18 cellular contexts compared by ENCODE assay signal in the genomic region with DNA sequence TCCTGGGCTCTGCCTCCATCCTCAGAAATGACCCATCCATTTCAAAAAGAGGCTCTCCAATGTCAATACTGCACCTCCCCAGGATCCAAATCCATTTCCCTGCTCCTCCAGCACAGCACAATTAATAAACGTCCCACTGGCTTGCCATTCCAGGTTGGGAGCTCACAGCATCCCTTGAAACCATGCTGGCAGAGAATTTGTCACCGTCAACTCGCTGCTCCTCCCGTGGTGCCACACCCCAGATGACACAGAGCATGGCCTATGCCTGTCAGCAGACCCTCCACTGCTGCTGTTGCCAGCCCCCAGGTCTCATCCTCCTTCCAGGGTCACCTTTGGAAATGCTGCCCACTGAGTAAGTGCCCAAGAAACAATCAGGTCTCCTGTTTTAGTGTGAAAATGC. TPM values are rescaled to one million over a fixed set of nuclear protein-coding genes. Genes with fewer than 3 reads are reported as not detected.
A peak's percentile ranks its signal among the peaks of the same experiment; 100 is the strongest.
DNase-seq lines count a peak whose midpoint lies in the region; ATAC-seq and TF ChIP-seq lines count a peak whose summit lies in the region.
"Had no signal": no experiment of that assay in that cellular context is flagged by ENCODE, and none has a peak within 500 bp of the region (broad histone marks: within the 10 kb centered on the region; RNA-seq: fewer than 3 reads in every experiment).

No MANE protein-coding gene starts in this region.

- no peaks in the 10 kb centered on the region for H3K9me3 Mint-ChIP-seq in activated CD8-positive, alpha-beta memory T cell treated with anti-CD3 and anti-CD28 coated beads, Interleukin-2, amount 10 ng/mL, durations not matched to agents 7 days and 5 days (ENCODE audit: low read depth)
- H3K9me3 Mint-ChIP-seq in stimulated activated memory B cell treated with anti-CD40 and anti-IgM and Interleukin-4, amounts not matched to agents 10 μg/mL and 1 μg/mL and 100 μg/mL, for 72 hours: no peaks in the 10 kb centered on the region
- H3K9me3 Mint-ChIP-seq in activated T-cell treated with anti-CD3 and anti-CD28 coated beads, Interleukin-2, amount 50 U/mL, for 4 hours: no peaks in the 10 kb centered on the region

- 44 to 49% methylated on average over 4 of the region's 4 CpGs for WGBS in tibial nerve, 2 donors

- CTCF ChIA-PET in activated CD8-positive, alpha-beta memory T cell treated with anti-CD3 and anti-CD28 coated beads, Interleukin-2, amount 10 ng/mL, durations not matched to agents 7 days and 5 days (lab: Charles Lee): interaction anchor here (1.2 kb wide), 1 partner anchor 529 kb away, joined by 3 read pairs; no protein-coding TSS in a partner anchor

- no peak overlapping the region for H3K4me2 ChIP-seq in neural cell (ENCODE audit: low read length)
- H3K4me2 ChIP-seq: BLaER1, GM23338 had no signal

- no peaks in the 10 kb centered on the region for H3K79me2 ChIP-seq in neural cell (replicated peaks; ENCODE audit: insufficient read depth, low read length)

- no peaks in the 10 kb centered on the region for H3F3A ChIP-seq in neural cell (ENCODE audit: insufficient read depth, low read length, poor library complexity, severe bottlenecking)

- H3K36me3 Mint-ChIP-seq in activated CD8-positive, alpha-beta memory T cell treated with anti-CD3 and anti-CD28 coated beads, Interleukin-2, amount 10 ng/mL, durations not matched to agents 7 days and 5 days: no peaks in the 10 kb centered on the region
- no peaks in the 10 kb centered on the region for H3K36me3 Mint-ChIP-seq in stimulated activated memory B cell treated with anti-CD40 and anti-IgM and Interleukin-4, amounts not matched to agents 10 μg/mL and 1 μg/mL and 100 μg/mL, for 72 hours
- H3K36me3 Mint-ChIP-seq in activated T-cell treated with anti-CD3 and anti-CD28 coated beads, Interleukin-2, amount 50 U/mL, for 4 hours (ENCODE audit: insufficient read depth): no peaks in the 10 kb centered on the region
- H3K36me3 Mint-ChIP-seq: CD8-positive, alpha-beta memory T cell had no signal

- no peak for ATAC-seq in activated CD8-positive, alpha-beta memory T cell treated with anti-CD3 and anti-CD28 coated beads, Interleukin-2, amount 10 ng/mL, durations not matched to agents 7 days and 5 days
- peak; percentile 12 for ATAC-seq in stimulated activated memory B cell treated with anti-CD40 and anti-IgM and Interleukin-4, amounts not matched to agents 10 μg/mL and 1 μg/mL and 100 μg/mL, for 72 hours
- no peak for ATAC-seq in activated T-cell treated with anti-CD3 and anti-CD28 coated beads, Interleukin-2, amount 50 U/mL, for 4 hours
- ATAC-seq: GM23338 had no signal

- H3K27ac ChIP-seq in coronary artery: no peak overlapping the region
- H3K27ac ChIP-seq in neural cell (ENCODE audit: low read length): peak overlapping the region; percentile 86
- no peak overlapping the region for H3K27ac ChIP-seq in tibial nerve
- H3K27ac ChIP-seq: 22Rv1, BLaER1, HL-60 had no signal

- H3K27me3 ChIP-seq in neural cell (ENCODE audit: insufficient read depth, low read depth, low read length) (no peaks in the 10 kb centered on the region), tibial nerve (peaks cover 0 to 7% of the 10 kb centered on the region in 2 donors)
- H3K27me3 ChIP-seq: BLaER1 had no signal

- H3K4me3 ChIP-seq in coronary artery: no peak overlapping the region
- no peak overlapping the region for H3K4me3 ChIP-seq in neural cell (ENCODE audit: low read length)
- no peak overlapping the region for H3K4me3 ChIP-seq in tibial nerve
- H3K4me3 ChIP-seq: BLaER1, GM23338 had no signal

- no peak for TF ChIP-seq POLR2A in tibial nerve (IDR thresholded peaks at IDR 0.05)

- H3K9me2 ChIP-seq in neural cell (ENCODE audit: insufficient read depth, low read length): no peaks in the 10 kb centered on the region

- peak; percentile 7 for DNase-seq in activated CD8-positive, alpha-beta memory T cell treated with anti-CD3 and anti-CD28 coated beads for 24 hours
- DNase-seq in activated CD8-positive, alpha-beta memory T cell treated with anti-CD3 and anti-CD28 coated beads, Interleukin-2, amount 10 ng/mL, durations not matched to agents 7 days and 5 days: no peak
- peak; percentile 38 for DNase-seq in coronary artery (ENCODE audit: low spot score)
- no peak for DNase-seq in activated T-cell treated with anti-CD3 and anti-CD28 coated beads, Interleukin-2, amount 50 U/mL, for 4 hours
- no peak for DNase-seq in tibial nerve (ENCODE audit: low spot score in 2 of 2)
- no peak for DNase-seq in 8988T
- DNase-seq: AML-193; Caco-2; CD8-positive, alpha-beta memory T cell; DND-41; GDM1; H7 had no signal

- H3K36me3 ChIP-seq in neural cell (ENCODE audit: insufficient read depth, low read length): no peaks in the 10 kb centered on the region
- H3K36me3 ChIP-seq in tibial nerve: no peaks in the 10 kb centered on the region
- H3K36me3 ChIP-seq: BLaER1 had no signal

- no peak for TF ChIP-seq CTCF in coronary artery (IDR thresholded peaks at IDR 0.05)
- TF ChIP-seq CTCF in neural cell (IDR thresholded peaks at IDR 0.05; ENCODE audit: poor library complexity, severe bottlenecking): no peak
- no peak for TF ChIP-seq CTCF in tibial nerve (IDR thresholded peaks at IDR 0.05)

- no peaks in the 10 kb centered on the region for H3K9me3 ChIP-seq in neural cell (ENCODE audit: low read length)
- no peaks in the 10 kb centered on the region for H3K9me3 ChIP-seq in tibial nerve
- H3K9me3 ChIP-seq: Caco-2 had no signal

- H2AFZ ChIP-seq in neural cell (ENCODE audit: low read depth, low read length): no peak overlapping the region
- H2AFZ ChIP-seq: GM23338 had no signal

- no peak overlapping the region for H3K9ac ChIP-seq in neural cell (ENCODE audit: low read length)
- H3K9ac ChIP-seq: BLaER1 had no signal

- no peak for TF ChIP-seq EP300 in neural cell (conservative IDR thresholded peaks at IDR 0.05; ENCODE audit: poor library complexity, severe bottlenecking)
- TF ChIP-seq EP300 in tibial nerve (IDR thresholded peaks at IDR 0.05): no peak

- H3K4me1 ChIP-seq in tibial nerve: no peaks in the 10 kb centered on the region
- H3K4me1 ChIP-seq: BLaER1, Caco-2 had no signal

- no peak for TF ChIP-seq RAD21 in neural cell (conservative IDR thresholded peaks at IDR 0.05)

- peaks cover 11% of the 10 kb centered on the region for H3K27me3 Mint-ChIP-seq in activated CD8-positive, alpha-beta memory T cell treated with anti-CD3 and anti-CD28 coated beads, Interleukin-2, amount 10 ng/mL, durations not matched to agents 7 days and 5 days
- H3K27me3 Mint-ChIP-seq in stimulated activated memory B cell treated with anti-CD40 and anti-IgM and Interleukin-4, amounts not matched to agents 10 μg/mL and 1 μg/mL and 100 μg/mL, for 72 hours: peaks cover 30% of the 10 kb centered on the region
- peaks cover 30% of the 10 kb centered on the region for H3K27me3 Mint-ChIP-seq in activated T-cell treated with anti-CD3 and anti-CD28 coated beads, Interleukin-2, amount 50 U/mL, for 4 hours (ENCODE audit: low read depth)

- no peak overlapping the region for H3K27ac Mint-ChIP-seq in activated CD8-positive, alpha-beta memory T cell treated with anti-CD3 and anti-CD28 coated beads, Interleukin-2, amount 10 ng/mL, durations not matched to agents 7 days and 5 days
- H3K27ac Mint-ChIP-seq in stimulated activated memory B cell treated with anti-CD40 and anti-IgM and Interleukin-4, amounts not matched to agents 10 μg/mL and 1 μg/mL and 100 μg/mL, for 72 hours: no peak overlapping the region
- H3K27ac Mint-ChIP-seq: CD8-positive, alpha-beta memory T cell; GM23338 had no signal

- no peak overlapping the region for H3K4me3 Mint-ChIP-seq in activated CD8-positive, alpha-beta memory T cell treated with anti-CD3 and anti-CD28 coated beads, Interleukin-2, amount 10 ng/mL, durations not matched to agents 7 days and 5 days
- no peak overlapping the region for H3K4me3 Mint-ChIP-seq in stimulated activated memory B cell treated with anti-CD40 and anti-IgM and Interleukin-4, amounts not matched to agents 10 μg/mL and 1 μg/mL and 100 μg/mL, for 72 hours
- H3K4me3 Mint-ChIP-seq in activated T-cell treated with anti-CD3 and anti-CD28 coated beads, Interleukin-2, amount 50 U/mL, for 4 hours: no peak overlapping the region
- H3K4me3 Mint-ChIP-seq: CD8-positive, alpha-beta memory T cell; GM23338 had no signal

- no peaks in the 10 kb centered on the region for H3K4me1 Mint-ChIP-seq in activated CD8-positive, alpha-beta memory T cell treated with anti-CD3 and anti-CD28 coated beads, Interleukin-2, amount 10 ng/mL, durations not matched to agents 7 days and 5 days
- peaks cover 6% of the 10 kb centered on the region for H3K4me1 Mint-ChIP-seq in stimulated activated memory B cell treated with anti-CD40 and anti-IgM and Interleukin-4, amounts not matched to agents 10 μg/mL and 1 μg/mL and 100 μg/mL, for 72 hours
- no peaks in the 10 kb centered on the region for H3K4me1 Mint-ChIP-seq in activated T-cell treated with anti-CD3 and anti-CD28 coated beads, Interleukin-2, amount 50 U/mL, for 4 hours (ENCODE audit: low read depth)

- no peaks in the 10 kb centered on the region for H4K20me1 ChIP-seq in neural cell (ENCODE audit: insufficient read depth)
- H4K20me1 ChIP-seq: BLaER1 had no signal

TF ChIP-seq in neural cell, 6 proteins besides CTCF, POLR2A, EP300 and RAD21 (continues in another document):
- no peak for TF ChIP-seq SMC3 (conservative IDR thresholded peaks at IDR 0.05; ENCODE audit: poor library complexity)

RNA-seq across cellular contexts. Expression of a gene that starts 53.0 kb away (rescaled TPM):
- total RNA-seq in activated CD8-positive, alpha-beta memory T cell treated with anti-CD3 and anti-CD28 coated beads, Interleukin-2, amount 10 ng/mL, durations not matched to agents 7 days and 5 days: 10 to 100 TPM; 33.6 to 39.7 TPM
- 48.4 and 55.2 TPM in 2 replicates for polyA plus RNA-seq in neural cell
- polyA minus RNA-seq in neural cell: 28.1 and 28.7 TPM in 2 replicates
- total RNA-seq in activated T-cell treated with anti-CD3 and anti-CD28 coated beads, Interleukin-2, amount 50 U/mL, for 4 hours: 10 to 100 TPM; 45.8 to 57.6 (median 52.3) TPM
- 10 to 100 TPM; 14.1 to 20.1 (median 16.7) TPM for total RNA-seq in tibial nerve

Comparison
In these comparisons a context has a peak if more than half of its experiments do, and no peak if none do; other contexts are left out.
1. DNase-seq: peak in activated CD8-positive, alpha-beta memory T cell treated with anti-CD3 and anti-CD28 coated beads for 24 hours (single experiment) and coronary artery (single experiment); none in activated CD8-positive, alpha-beta memory T cell treated with anti-CD3 and anti-CD28 coated beads, Interleukin-2, amount 10 ng/mL, durations not matched to agents 7 days and 5 days (single experiment), activated T-cell treated with anti-CD3 and anti-CD28 coated beads, Interleukin-2, amount 50 U/mL, for 4 hours (single experiment), tibial nerve (0 of 2) and 8988T (single experiment).